Comparison of ENCODE assay signal across 16 cellular contexts in the genomic region with DNA sequence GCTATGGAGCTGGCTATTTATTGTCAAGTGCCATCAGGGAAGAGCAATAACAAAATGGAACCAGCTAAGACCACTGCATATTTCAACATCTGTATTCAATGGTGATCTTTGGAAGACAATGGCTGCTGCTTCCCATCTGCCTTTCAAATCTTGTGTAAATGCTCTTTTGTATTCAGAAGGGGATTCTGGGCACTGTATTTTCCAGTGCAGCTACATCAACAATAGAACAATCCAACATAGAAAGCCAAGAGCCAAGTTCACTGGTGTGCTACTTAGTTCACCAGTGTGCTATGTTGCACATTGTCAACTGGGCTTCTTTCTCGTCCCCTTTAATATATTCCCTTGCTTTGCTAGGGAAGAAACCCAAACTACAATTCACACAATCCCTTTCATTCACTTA.
"Had no signal": no experiment of that assay in that cellular context is flagged by ENCODE, and none has a peak within 500 bp of the region (broad histone marks: within the 10 kb centered on the region; RNA-seq: fewer than 3 reads in every experiment).

No MANE protein-coding gene starts in this region.

- H3K27ac ChIP-seq: heart right ventricle, left ventricle myocardium inferior, lower lobe of right lung had no signal

- DNase-seq: central memory CD4-positive, alpha-beta T cell; cortex of kidney; effector memory CD4-positive, alpha-beta T cell; heart right ventricle; left cardiac atrium; left ventricle myocardium inferior; lower lobe of right lung; mesenchymal stem cell; mucosa of descending colon; naive thymus-derived CD8-positive, alpha-beta T cell; right cardiac atrium; stimulated activated CD4-positive, alpha-beta T cell treated with anti-CD3 and anti-CD28 coated beads, Interleukin-4, amount 100 ng/mL, for 1 hour; trophoblast cell had no signal

- H3K4me1 Mint-ChIP-seq: naive thymus-derived CD8-positive, alpha-beta T cell; stimulated activated memory B cell treated with anti-CD40 and anti-IgM and Interleukin-4, amounts not matched to agents 10 μg/mL and 1 μg/mL and 100 μg/mL, for 72 hours had no signal

- H3K27ac Mint-ChIP-seq: naive thymus-derived CD8-positive, alpha-beta T cell; stimulated activated memory B cell treated with anti-CD40 and anti-IgM and Interleukin-4, amounts not matched to agents 10 μg/mL and 1 μg/mL and 100 μg/mL, for 72 hours; stimulated activated naive CD8-positive, alpha-beta T cell treated with anti-CD3 and anti-CD28 coated beads, Interleukin-15, Interleukin-2, amounts not matched to agents 100 ng/mL and 50 ng/mL, for 24 hours had no signal

- H3K36me3 Mint-ChIP-seq: naive thymus-derived CD8-positive, alpha-beta T cell; stimulated activated memory B cell treated with anti-CD40 and anti-IgM and Interleukin-4, amounts not matched to agents 10 μg/mL and 1 μg/mL and 100 μg/mL, for 72 hours had no signal

- H3K4me3 Mint-ChIP-seq: naive thymus-derived CD8-positive, alpha-beta T cell; neural crest cell; stimulated activated memory B cell treated with anti-CD40 and anti-IgM and Interleukin-4, amounts not matched to agents 10 μg/mL and 1 μg/mL and 100 μg/mL, for 72 hours; stimulated activated naive CD8-positive, alpha-beta T cell treated with anti-CD3 and anti-CD28 coated beads, Interleukin-15, Interleukin-2, amounts not matched to agents 100 ng/mL and 50 ng/mL, for 24 hours had no signal

- H3K9me3 Mint-ChIP-seq: stimulated activated naive CD8-positive, alpha-beta T cell treated with anti-CD3 and anti-CD28 coated beads, Interleukin-15, Interleukin-2, amounts not matched to agents 100 ng/mL and 50 ng/mL, for 24 hours had no signal
